In the genomic region with DNA sequence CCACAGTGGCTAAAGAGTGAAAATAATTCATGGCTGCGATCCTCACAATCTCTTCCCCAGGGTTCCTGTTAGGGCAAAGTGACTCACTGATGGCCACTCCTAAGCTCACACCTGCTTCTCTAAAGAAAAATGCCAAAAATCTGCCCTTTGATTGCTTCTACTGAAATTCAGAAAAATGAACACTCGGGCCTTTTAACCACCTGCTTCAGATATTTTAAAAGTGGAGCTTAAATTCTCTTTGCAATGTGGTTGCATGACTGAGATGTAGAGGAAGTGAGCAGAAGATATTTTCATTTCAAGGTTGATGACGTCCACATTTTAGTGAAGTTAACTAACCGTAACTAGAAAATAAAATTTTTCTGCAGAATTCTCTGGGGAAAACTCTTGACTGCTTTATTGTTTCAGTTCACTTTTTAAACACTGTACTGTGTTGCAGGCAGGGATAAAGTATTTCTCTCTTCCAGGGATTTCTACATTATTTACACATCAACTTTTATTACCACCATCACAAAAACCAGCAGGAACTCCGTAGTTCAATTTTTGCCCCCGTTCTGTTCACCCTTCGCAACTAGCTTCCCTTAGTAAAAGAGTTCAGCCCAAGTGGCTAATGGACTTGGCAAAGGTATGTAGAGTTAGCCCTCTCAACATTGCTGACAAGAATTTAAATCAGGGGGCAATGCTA, we compare ENCODE assay signal across 8 cellular contexts. TPM values are rescaled to one million over a fixed set of nuclear protein-coding genes. Genes with fewer than 3 reads are reported as not detected.
A peak's percentile ranks its signal among the peaks of the same experiment; 100 is the strongest.
DNase-seq lines count a peak whose midpoint lies in the region; ATAC-seq and TF ChIP-seq lines count a peak whose summit lies in the region.

No MANE protein-coding gene starts in this region.

- TF ChIP-seq CTCF in GM10266 (IDR thresholded peaks at IDR 0.05; ENCODE audit: control insufficient read depth, insufficient read depth, low read depth, missing control alignments), result no peak

- peak overlapping the region; percentile 3 for H3K4me3 ChIP-seq in mononuclear cell (ENCODE audit: low read length)

- no peaks in the 10 kb centered on the region for H3K27me3 ChIP-seq in mononuclear cell (ENCODE audit: insufficient read depth, low read length)

- H3K4me1 ChIP-seq in mononuclear cell (ENCODE audit: insufficient read depth, low read length), result peaks cover 24% of the 10 kb centered on the region

- no peaks in the 10 kb centered on the region for H3K9me3 ChIP-seq in mononuclear cell (ENCODE audit: low read depth, low read length)

- ATAC-seq in GM21381 (IDR thresholded peaks at IDR 0.05; ENCODE audit: unreplicated experiment), result peak; percentile 60
- peak; percentile 52 for ATAC-seq in HG03558 (IDR thresholded peaks at IDR 0.05; ENCODE audit: extremely low read depth, unreplicated experiment)

- peak; percentile 54 for DNase-seq in GM10266 (ENCODE audit: extremely low spot score)
- peak; percentile 33 for DNase-seq in astrocyte of the hippocampus (ENCODE audit: low read depth, low spot score)
- no peak for DNase-seq in D341Med (ENCODE audit: low spot score)
- no peak for DNase-seq in activated gamma-delta T cell treated with Interleukin-2 at 50 U/mL for 16 hours
- DNase-seq in NCI-H446 (lab: John Stamatoyannopoulos, UW), result no peak

RNA-seq across cellular contexts. Expression of gene RAB30, which starts 8.5 kb away (rescaled TPM):
- 104 TPM for total RNA-seq in mononuclear cell

Comparison
In these comparisons a context has a peak if more than half of its experiments do, and no peak if none do; other contexts are left out.
1. DNase-seq: peak in GM10266 (single experiment) and astrocyte of the hippocampus (single experiment); none in D341Med (single experiment), activated gamma-delta T cell treated with Interleukin-2 at 50 U/mL for 16 hours (single experiment) and NCI-H446 (0 of 2).